In the genomic region with DNA sequence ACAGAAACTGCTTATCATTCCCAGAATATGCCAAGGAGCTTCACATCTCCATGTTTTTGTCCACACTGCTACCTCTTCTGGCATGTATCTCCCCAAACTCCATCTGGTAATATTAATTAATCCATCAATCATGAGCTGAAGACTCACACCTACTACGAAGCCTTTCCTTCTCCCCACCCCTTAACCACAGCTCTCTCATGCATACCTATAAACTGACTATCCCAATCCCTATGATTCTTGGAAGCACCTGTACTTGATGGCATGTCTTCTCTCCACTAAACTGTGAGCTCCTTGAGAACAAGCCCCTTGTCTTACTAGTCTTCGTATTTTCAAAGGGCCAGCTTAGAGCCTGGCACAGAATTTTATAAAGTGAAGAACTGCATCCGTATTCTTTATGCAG, we compare ENCODE assay signal across 28 cellular contexts.
"Had no signal": no experiment of that assay in that cellular context is flagged by ENCODE, and none has a peak within 500 bp of the region (broad histone marks: within the 10 kb centered on the region; RNA-seq: fewer than 3 reads in every experiment).

No MANE protein-coding gene starts in this region.

- H3K4me1 ChIP-seq: body of pancreas had no signal

- DNase-seq: activated B cell treated with CpG ODN at 0.5 μM for 24 hours; activated CD4-positive, alpha-beta T cell treated with anti-CD3 and anti-CD28 coated beads for 1 hour; activated CD4-positive, alpha-beta T cell treated with anti-CD3 and anti-CD28 coated beads, Interleukin-2, amount 10 ng/mL, durations not matched to agents 24 days and 14 days; activated CD4-positive, alpha-beta T cell treated with anti-CD3 and anti-CD28 coated beads, Interleukin-2, amount 50 U/mL, for 48 hours; activated CD8-positive, alpha-beta memory T cell treated with anti-CD3 and anti-CD28 coated beads, Interleukin-2, amount 10 ng/mL, durations not matched to agents 7 days and 5 days; activated effector memory CD4-positive, alpha-beta T cell treated with Interleukin-2 at 50 U/mL for 16 hours; activated naive CD4-positive, alpha-beta T cell; activated T-cell treated with anti-CD3 and anti-CD28 coated beads, Interleukin-2, amount 50 U/mL, for 24 hours; aorta; body of pancreas; Kasumi-1; KBM-7; NCI-H1092; NCI-H1417; NCI-H1930; NCI-H2107; NCI-H2171 treated with DMSO at 0.1 percent for 48 hours; NCI-H226; NCI-H526 treated with DMSO at 0.1 percent for 48 hours; NCI-H82; SHP77 treated with DMSO at 0.1 percent for 48 hours; T-helper 2 cell; T1000 had no signal

- ATAC-seq: activated CD8-positive, alpha-beta memory T cell treated with anti-CD3 and anti-CD28 coated beads, Interleukin-2, amount 10 ng/mL, durations not matched to agents 7 days and 5 days; body of pancreas; Panc1 had no signal

- H3K27ac Mint-ChIP-seq: activated B cell treated with CpG ODN at 0.5 μM for 24 hours; activated CD4-positive, alpha-beta T cell treated with anti-CD3 and anti-CD28 coated beads, Interleukin-2, amount 10 ng/mL, durations not matched to agents 24 days and 14 days; activated CD8-positive, alpha-beta memory T cell treated with anti-CD3 and anti-CD28 coated beads, Interleukin-2, amount 10 ng/mL, durations not matched to agents 7 days and 5 days; activated naive CD4-positive, alpha-beta T cell treated with anti-CD3 and anti-CD28 coated beads, Interleukin-2, amount 50 U/mL, for 24 hours; activated T-cell treated with anti-CD3 and anti-CD28 coated beads, Interleukin-2, amount 50 U/mL, for 24 hours; activated T-helper 1 cell treated with anti-CD3 and anti-CD28 coated beads, Interleukin-12 subunit alpha, Interleukin-12 subunit beta, Interleukin-2, Interleukin-4 antibody, amounts not matched to agents 30 ng/mL and 10 ng/mL and 1 ng/mL, durations not matched to agents 14 hours and 24 hours and 36 hours had no signal

- FAIRE-seq: TTC549 had no signal

- H3K4me3 ChIP-seq: body of pancreas had no signal

- H3K9me3 ChIP-seq: body of pancreas had no signal

- H3K27me3 Mint-ChIP-seq: activated B cell treated with CpG ODN at 0.5 μM for 24 hours; activated CD4-positive, alpha-beta T cell treated with anti-CD3 and anti-CD28 coated beads, Interleukin-2, amount 10 ng/mL, durations not matched to agents 24 days and 14 days; activated CD8-positive, alpha-beta memory T cell treated with anti-CD3 and anti-CD28 coated beads, Interleukin-2, amount 10 ng/mL, durations not matched to agents 7 days and 5 days; activated naive CD4-positive, alpha-beta T cell treated with anti-CD3 and anti-CD28 coated beads, Interleukin-2, amount 50 U/mL, for 24 hours; activated T-cell treated with anti-CD3 and anti-CD28 coated beads, Interleukin-2, amount 50 U/mL, for 24 hours; central memory CD8-positive, alpha-beta T cell had no signal

- H3K4me1 Mint-ChIP-seq: activated naive CD4-positive, alpha-beta T cell treated with anti-CD3 and anti-CD28 coated beads, Interleukin-2, amount 50 U/mL, for 24 hours; central memory CD8-positive, alpha-beta T cell had no signal

- H3K9me3 Mint-ChIP-seq: activated B cell treated with CpG ODN at 0.5 μM for 24 hours; activated CD4-positive, alpha-beta T cell treated with anti-CD3 and anti-CD28 coated beads, Interleukin-2, amount 10 ng/mL, durations not matched to agents 24 days and 14 days; activated naive CD4-positive, alpha-beta T cell treated with anti-CD3 and anti-CD28 coated beads, Interleukin-2, amount 50 U/mL, for 24 hours; activated T-cell treated with anti-CD3 and anti-CD28 coated beads, Interleukin-2, amount 50 U/mL, for 24 hours; activated T-helper 1 cell treated with anti-CD3 and anti-CD28 coated beads, Interleukin-12 subunit alpha, Interleukin-12 subunit beta, Interleukin-2, Interleukin-4 antibody, amounts not matched to agents 30 ng/mL and 10 ng/mL and 1 ng/mL, durations not matched to agents 14 hours and 24 hours and 36 hours; central memory CD8-positive, alpha-beta T cell had no signal

- H3K27ac ChIP-seq: body of pancreas had no signal

- H3K27me3 ChIP-seq: body of pancreas had no signal

- H3K36me3 Mint-ChIP-seq: activated CD8-positive, alpha-beta memory T cell treated with anti-CD3 and anti-CD28 coated beads, Interleukin-2, amount 10 ng/mL, durations not matched to agents 7 days and 5 days had no signal

- H3K4me3 Mint-ChIP-seq: activated B cell treated with CpG ODN at 0.5 μM for 24 hours; activated CD4-positive, alpha-beta T cell treated with anti-CD3 and anti-CD28 coated beads, Interleukin-2, amount 10 ng/mL, durations not matched to agents 24 days and 14 days; activated CD8-positive, alpha-beta memory T cell treated with anti-CD3 and anti-CD28 coated beads, Interleukin-2, amount 10 ng/mL, durations not matched to agents 7 days and 5 days; activated naive CD4-positive, alpha-beta T cell treated with anti-CD3 and anti-CD28 coated beads, Interleukin-2, amount 50 U/mL, for 24 hours; activated T-cell treated with anti-CD3 and anti-CD28 coated beads, Interleukin-2, amount 50 U/mL, for 24 hours; activated T-helper 1 cell treated with anti-CD3 and anti-CD28 coated beads, Interleukin-12 subunit alpha, Interleukin-12 subunit beta, Interleukin-2, Interleukin-4 antibody, amounts not matched to agents 30 ng/mL and 10 ng/mL and 1 ng/mL, durations not matched to agents 14 hours and 24 hours and 36 hours; central memory CD8-positive, alpha-beta T cell had no signal
